In genomic region chr5:157025093-157025698, GRCh38 we compare ENCODE assay signal across 11 cellular contexts. TPM values are rescaled to one million over a fixed set of nuclear protein-coding genes. Genes with fewer than 3 reads are reported as not detected.
A peak's percentile ranks its signal among the peaks of the same experiment; 100 is the strongest.
DNase-seq lines count a peak whose midpoint lies in the region; ATAC-seq and TF ChIP-seq lines count a peak whose summit lies in the region.
"Had no signal": no experiment of that assay in that cellular context is flagged by ENCODE, and none has a peak within 500 bp of the region (broad histone marks: within the 10 kb centered on the region; RNA-seq: fewer than 3 reads in every experiment).

No MANE protein-coding gene starts in this region.

- peaks cover 16% of the 10 kb centered on the region for H3K4me1 Mint-ChIP-seq in activated T-helper 17 cell treated with anti-CD3 and anti-CD28 coated beads, Interleukin-2, amount 50 U/mL, for 72 hours

- ATAC-seq in GM18520 (IDR thresholded peaks at IDR 0.05; ENCODE audit: unreplicated experiment) = peak; percentile 46
- ATAC-seq in HG03457 (IDR thresholded peaks at IDR 0.05; ENCODE audit: unreplicated experiment) = peak; percentile 52
- peak; percentile 97 for ATAC-seq in activated T-helper 17 cell treated with anti-CD3 and anti-CD28 coated beads, Interleukin-2, amount 50 U/mL, for 72 hours (replicated peaks)
- ATAC-seq: gastrocnemius medialis had no signal

- TF ChIP-seq POLR2A in uterus (IDR thresholded peaks at IDR 0.05) = no peak

- H3K27ac ChIP-seq in caudate nucleus (ENCODE audit: low read depth, low read length) (no peak overlapping the region), uterus (no peak overlapping the region)
- H3K27ac ChIP-seq: gastrocnemius medialis, parathyroid adenoma had no signal

- H3K36me3 Mint-ChIP-seq in activated T-helper 17 cell treated with anti-CD3 and anti-CD28 coated beads, Interleukin-2, amount 50 U/mL, for 72 hours (ENCODE audit: low read depth) = peaks cover 6% of the 10 kb centered on the region

- no peaks in the 10 kb centered on the region for H3K9me3 ChIP-seq in uterus
- H3K9me3 ChIP-seq: gastrocnemius medialis had no signal

- H3K4me1 ChIP-seq in uterus = no peaks in the 10 kb centered on the region
- H3K4me1 ChIP-seq: gastrocnemius medialis, parathyroid adenoma had no signal

- peak overlapping the region; percentile 82 for H3K27ac Mint-ChIP-seq in activated T-helper 17 cell treated with anti-CD3 and anti-CD28 coated beads, Interleukin-2, amount 50 U/mL, for 72 hours

- no peak for TF ChIP-seq CTCF in uterus (IDR thresholded peaks at IDR 0.05)

- no peaks in the 10 kb centered on the region for H3K27me3 ChIP-seq in uterus
- H3K27me3 ChIP-seq: gastrocnemius medialis had no signal

- intact Hi-C loops in uterus (cut with DNase I; ENCODE audit: low total_unique reads) = no loop called here

- peak overlapping the region; percentile 55 for H3K4me3 Mint-ChIP-seq in activated T-helper 17 cell treated with anti-CD3 and anti-CD28 coated beads, Interleukin-2, amount 50 U/mL, for 72 hours

- no peak overlapping the region for H3K4me3 ChIP-seq in uterus
- H3K4me3 ChIP-seq: gastrocnemius medialis had no signal

- H3K36me3 ChIP-seq in uterus = no peaks in the 10 kb centered on the region
- H3K36me3 ChIP-seq: gastrocnemius medialis had no signal

- peak; percentile 50 to 51 for DNase-seq in stimulated activated CD4-positive, alpha-beta T cell treated with anti-CD3 and anti-CD28 coated beads, Interleukin-2, amount 100 ng/mL, for 48 hours
- no peak for DNase-seq in NCI-H1417 treated with DMSO at 0.1 percent for 48 hours (lab: John Stamatoyannopoulos, UW)
- DNase-seq in CD1c-positive myeloid dendritic cell (ENCODE audit: extremely low spot score) = no peak
- DNase-seq in caudate nucleus (lab: John Stamatoyannopoulos, UW) = no peak
- no peak for DNase-seq in uterus

- no peaks in the 10 kb centered on the region for H3K27me3 Mint-ChIP-seq in activated T-helper 17 cell treated with anti-CD3 and anti-CD28 coated beads, Interleukin-2, amount 50 U/mL, for 72 hours

- H3K9me3 Mint-ChIP-seq in activated T-helper 17 cell treated with anti-CD3 and anti-CD28 coated beads, Interleukin-2, amount 50 U/mL, for 72 hours = no peaks in the 10 kb centered on the region

RNA-seq across cellular contexts. Expression of gene HAVCR1, which starts 33.7 kb away (rescaled TPM):
- total RNA-seq in activated T-helper 17 cell treated with anti-CD3 and anti-CD28 coated beads, Interleukin-2, amount 50 U/mL, for 72 hours = 1 to 10 TPM in 1 of 2 donors, not detected in 1; 1.5 TPM
- under 1 TPM in 1 of 4 donors, not detected in 3; 0.55 TPM for total RNA-seq in uterus
- total RNA-seq: activated CD8-positive, alpha-beta memory T cell treated with anti-CD3 and anti-CD28 coated beads for 36 hours; gastrocnemius medialis had no signal

Comparison
In these comparisons a context has a peak if more than half of its experiments do, and no peak if none do; other contexts are left out.
1. ATAC-seq: peak in every context shown above with its lines; median percentile 97 in activated T-helper 17 cell treated with anti-CD3 and anti-CD28 coated beads, Interleukin-2, amount 50 U/mL, for 72 hours; 52 in HG03457; 46 in GM18520.
2. DNase-seq: peak in stimulated activated CD4-positive, alpha-beta T cell treated with anti-CD3 and anti-CD28 coated beads, Interleukin-2, amount 100 ng/mL, for 48 hours (2 of 2); none in NCI-H1417 treated with DMSO at 0.1 percent for 48 hours (single experiment), CD1c-positive myeloid dendritic cell (single experiment), caudate nucleus (0 of 61) and uterus (0 of 2).